11 cellular contexts compared by ENCODE assay signal in the genomic region with DNA sequence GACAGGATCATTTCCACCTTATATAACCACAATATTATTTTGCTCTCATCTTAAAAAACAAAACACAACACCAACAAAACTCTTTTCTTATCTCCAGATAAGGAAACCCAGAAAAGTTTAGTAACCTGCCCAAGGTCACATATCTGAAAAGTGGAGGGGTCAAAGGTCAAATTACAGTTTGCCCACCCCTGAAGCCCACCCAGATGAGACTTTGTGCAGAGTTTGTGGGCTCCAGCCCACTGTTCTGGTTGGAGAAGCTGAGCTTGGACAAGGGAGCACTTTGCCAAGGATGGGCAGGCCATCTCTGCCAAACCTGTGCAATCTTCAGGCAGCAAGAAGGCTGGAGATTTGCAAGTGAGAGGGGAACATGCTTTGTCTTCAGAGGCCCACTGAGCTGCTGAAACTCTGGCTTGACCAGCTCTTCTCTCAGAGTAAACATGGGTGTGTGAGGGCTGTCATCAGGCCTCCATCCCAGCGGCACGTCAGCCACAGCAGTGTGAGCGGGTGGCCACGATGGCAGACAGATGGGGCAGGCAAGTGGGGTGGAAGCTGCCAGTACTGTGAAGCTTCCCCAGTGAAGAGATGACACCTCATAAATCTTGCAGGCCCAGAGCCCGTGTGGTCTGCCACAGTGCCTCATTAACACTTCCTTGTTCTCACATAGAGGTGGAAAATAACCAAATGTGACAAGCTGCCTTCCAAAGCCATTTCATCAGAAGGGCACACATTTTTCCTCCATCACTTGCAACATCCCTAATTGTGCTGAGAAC.
DNase-seq lines count a peak whose midpoint lies in the region; ATAC-seq and TF ChIP-seq lines count a peak whose summit lies in the region.
"Had no signal": no experiment of that assay in that cellular context is flagged by ENCODE, and none has a peak within 500 bp of the region (broad histone marks: within the 10 kb centered on the region; RNA-seq: fewer than 3 reads in every experiment).

No MANE protein-coding gene starts in this region.

- peaks cover 8% of the 10 kb centered on the region for H3K4me1 Mint-ChIP-seq in activated naive CD8-positive, alpha-beta T cell treated with anti-CD3 and anti-CD28 coated beads for 36 hours

- peak; percentile 35 for DNase-seq in Daoy (ENCODE audit: low read depth)
- peak; percentile 11 for DNase-seq in activated naive CD8-positive, alpha-beta T cell treated with anti-CD3 and anti-CD28 coated beads for 36 hours
- DNase-seq in occipital lobe (lab: John Stamatoyannopoulos, UW), result peak; percentile 27
- DNase-seq in NCI-H524 (lab: John Stamatoyannopoulos, UW), result no peak
- DNase-seq in activated CD4-positive, alpha-beta T cell treated with anti-CD3 and anti-CD28 coated beads, Interleukin-2, amount 50 U/mL, for 4 hours, result no peak
- DNase-seq in posterior vena cava (ENCODE audit: low spot score), result no peak
- no peak for DNase-seq in ovary
- DNase-seq: activated CD4-positive, alpha-beta T cell treated with anti-CD3 and anti-CD28 coated beads for 48 hours; testis had no signal

- no peak overlapping the region for H3K27ac Mint-ChIP-seq in activated naive CD8-positive, alpha-beta T cell treated with anti-CD3 and anti-CD28 coated beads for 36 hours

- H3K9me3 Mint-ChIP-seq in activated naive CD8-positive, alpha-beta T cell treated with anti-CD3 and anti-CD28 coated beads for 36 hours, result no peaks in the 10 kb centered on the region

- no peaks in the 10 kb centered on the region for H3K27me3 ChIP-seq in ovary
- H3K27me3 ChIP-seq: testis had no signal

- peaks cover 10% of the 10 kb centered on the region for H3K4me1 ChIP-seq in ovary (ENCODE audit: insufficient read depth)
- H3K4me1 ChIP-seq: testis had no signal

- no peaks in the 10 kb centered on the region for H3K9me3 ChIP-seq in ovary
- H3K9me3 ChIP-seq: testis had no signal

- TF ChIP-seq EP300 in ovary (IDR thresholded peaks at IDR 0.05), result no peak

- ATAC-seq in HG03432 (IDR thresholded peaks at IDR 0.05; ENCODE audit: unreplicated experiment), result peak; percentile 74

- H3K36me3 Mint-ChIP-seq in activated naive CD8-positive, alpha-beta T cell treated with anti-CD3 and anti-CD28 coated beads for 36 hours, result no peaks in the 10 kb centered on the region

- H3K27ac ChIP-seq in ovary, result no peak overlapping the region
- H3K27ac ChIP-seq: HL-60, testis had no signal

- no peak overlapping the region for H3K4me3 Mint-ChIP-seq in activated naive CD8-positive, alpha-beta T cell treated with anti-CD3 and anti-CD28 coated beads for 36 hours

- no peaks in the 10 kb centered on the region for H3K36me3 ChIP-seq in ovary

- H3K27me3 Mint-ChIP-seq in activated naive CD8-positive, alpha-beta T cell treated with anti-CD3 and anti-CD28 coated beads for 36 hours, result peaks cover 5% of the 10 kb centered on the region

- TF ChIP-seq CTCF in ovary (IDR thresholded peaks at IDR 0.05), result no peak

- intact Hi-C loops in posterior vena cava (cut with DNase I) (loop anchor here in 1 of 2 donors (10.0 kb wide), 1 partner anchor 68 kb away; no protein-coding TSS in a partner anchor), ovary (cut with DNase I) (no loop called here)

- WGBS in ovary, 3 donors, result 80 to 88% (median 82%) methylated on average over 5 of the region's 5 CpGs

- no peak overlapping the region for H3K4me3 ChIP-seq in ovary
- H3K4me3 ChIP-seq: testis had no signal

- no peak for TF ChIP-seq POLR2A in ovary (IDR thresholded peaks at IDR 0.05)

Comparison
In these comparisons a context has a peak if more than half of its experiments do, and no peak if none do; other contexts are left out.
1. DNase-seq: peak in Daoy (single experiment), activated naive CD8-positive, alpha-beta T cell treated with anti-CD3 and anti-CD28 coated beads for 36 hours (single experiment) and occipital lobe (single experiment); none in NCI-H524 (0 of 2), activated CD4-positive, alpha-beta T cell treated with anti-CD3 and anti-CD28 coated beads, Interleukin-2, amount 50 U/mL, for 4 hours (0 of 2), posterior vena cava (single experiment) and ovary (0 of 5).